In genomic region chr12:27176765-27177164, GRCh38 we compare ENCODE assay signal across 10 cellular contexts.
DNase-seq lines count a peak whose midpoint lies in the region; ATAC-seq and TF ChIP-seq lines count a peak whose summit lies in the region.
"Had no signal": no experiment of that assay in that cellular context is flagged by ENCODE, and none has a peak within 500 bp of the region (broad histone marks: within the 10 kb centered on the region; RNA-seq: fewer than 3 reads in every experiment).

No MANE protein-coding gene starts in this region.

- no peak overlapping the region for H3K27ac Mint-ChIP-seq in activated CD8-positive, alpha-beta memory T cell treated with anti-CD3 and anti-CD28 coated beads, Interleukin-2, amount 10 ng/mL, durations not matched to agents 7 days and 5 days

- POLR2A ChIA-PET in Panc1 (lab: Charles Lee) = interaction anchor here (0.6 kb wide), 1 partner anchor 162 kb away, joined by 3 read pairs; no protein-coding TSS in a partner anchor

- peaks cover 6% of the 10 kb centered on the region for H3K9me3 Mint-ChIP-seq in activated CD8-positive, alpha-beta memory T cell treated with anti-CD3 and anti-CD28 coated beads, Interleukin-2, amount 10 ng/mL, durations not matched to agents 7 days and 5 days (ENCODE audit: low read depth)

- peaks cover 6% of the 10 kb centered on the region for H3K36me3 Mint-ChIP-seq in activated CD8-positive, alpha-beta memory T cell treated with anti-CD3 and anti-CD28 coated beads, Interleukin-2, amount 10 ng/mL, durations not matched to agents 7 days and 5 days

- H3K27me3 ChIP-seq in Panc1 (ENCODE audit: control insufficient read depth, insufficient read depth, low read length) = peaks cover 29% of the 10 kb centered on the region
- H3K27me3 ChIP-seq: right lobe of liver had no signal

- BruUV-seq in Panc1 (replicated peaks; lab: Mats Ljungman, UMichigan) = no TSS peak

- no peak overlapping the region for H3K4me3 ChIP-seq in Panc1 (ENCODE audit: low read depth in 2 of 2, low read length in 2 of 2)
- H3K4me3 ChIP-seq: right lobe of liver had no signal

- TF ChIP-seq CTCF in Panc1 (IDR thresholded peaks at IDR 0.05) = no peak

- H3K9me3 ChIP-seq in Panc1 (ENCODE audit: control insufficient read depth, insufficient read depth, low read depth, low read length) = peaks cover 5% of the 10 kb centered on the region; the same call in 1 of the 2 replicates
- H3K9me3 ChIP-seq: right lobe of liver had no signal

- H3K4me1 Mint-ChIP-seq in activated CD8-positive, alpha-beta memory T cell treated with anti-CD3 and anti-CD28 coated beads, Interleukin-2, amount 10 ng/mL, durations not matched to agents 7 days and 5 days = peaks cover 39% of the 10 kb centered on the region

- H3K36me3 ChIP-seq in Panc1 (ENCODE audit: control insufficient read depth, insufficient read depth, low read length) = no peaks in the 10 kb centered on the region
- H3K36me3 ChIP-seq: right lobe of liver had no signal

- intact Hi-C loops in Panc1 (cut with micrococcal nuclease; ENCODE audit: unreplicated experiment) = no loop called here

- in situ Hi-C loops in Panc1 (cut with HindIII; ENCODE audit: low pct_unique_long_range_greater_than_20kb, low sequenced_read_pairs) = no loop called here
- in situ Hi-C loops in G401 (cut with HindIII; ENCODE audit: low sequenced_read_pairs) = no loop called here

- H3K27ac ChIP-seq in Panc1 (ENCODE audit: low read length) = no peak overlapping the region
- H3K27ac ChIP-seq: right lobe of liver had no signal

- H3K27me3 Mint-ChIP-seq in activated CD8-positive, alpha-beta memory T cell treated with anti-CD3 and anti-CD28 coated beads, Interleukin-2, amount 10 ng/mL, durations not matched to agents 7 days and 5 days = no peaks in the 10 kb centered on the region

- CTCF ChIA-PET in activated CD8-positive, alpha-beta memory T cell treated with anti-CD3 and anti-CD28 coated beads, Interleukin-2, amount 10 ng/mL, durations not matched to agents 7 days and 5 days (lab: Charles Lee) = interaction anchor here (0.8 to 1.7 kb wide), 2 partner anchors 34 to 161 kb away, joined by 3 to 4 read pairs; no protein-coding TSS in a partner anchor
- CTCF ChIA-PET in Panc1 (lab: Charles Lee) = interaction anchor here (0.6 kb wide), 1 partner anchor 126 kb away, joined by 4 read pairs; no protein-coding TSS in a partner anchor

- no peak for ATAC-seq in activated CD8-positive, alpha-beta memory T cell treated with anti-CD3 and anti-CD28 coated beads, Interleukin-2, amount 10 ng/mL, durations not matched to agents 7 days and 5 days
- ATAC-seq in Panc1 = no peak; the same call in 1 of the 2 replicates
- peak; percentile 30 for ATAC-seq in esophagus mucosa
- ATAC-seq in HG03521 (IDR thresholded peaks at IDR 0.05; ENCODE audit: unreplicated experiment) = no peak

- DNase-seq in activated CD8-positive, alpha-beta memory T cell treated with anti-CD3 and anti-CD28 coated beads, Interleukin-2, amount 50 U/mL, for 4 hours = peak; percentile 40
- DNase-seq in activated CD8-positive, alpha-beta memory T cell treated with anti-CD3 and anti-CD28 coated beads, Interleukin-2, amount 10 ng/mL, durations not matched to agents 7 days and 5 days = no peak
- peak; percentile 83 for DNase-seq in Panc1 (ENCODE audit: low read depth, low spot score)
- peak; percentile 14 to 41 for DNase-seq in stimulated activated CD4-positive, alpha-beta T cell treated with anti-CD3 and anti-CD28 coated beads, Interleukin-4, amount 100 ng/mL, for 4 hours
- no peak for DNase-seq in NCI-H2227 (lab: John Stamatoyannopoulos, UW; ENCODE audit: unreplicated experiment)
- DNase-seq in G401 (ENCODE audit: low spot score) = no peak
- DNase-seq: NCI-H1105, right lobe of liver had no signal

- no peak overlapping the region for H3K4me3 Mint-ChIP-seq in activated CD8-positive, alpha-beta memory T cell treated with anti-CD3 and anti-CD28 coated beads, Interleukin-2, amount 10 ng/mL, durations not matched to agents 7 days and 5 days

- no peaks in the 10 kb centered on the region for H3K4me1 ChIP-seq in Panc1 (ENCODE audit: control insufficient read depth, insufficient read depth, low read length)
- H3K4me1 ChIP-seq: right lobe of liver had no signal

Comparison
In these comparisons a context has a peak if more than half of its experiments do, and no peak if none do; other contexts are left out.
1. DNase-seq: peak in activated CD8-positive, alpha-beta memory T cell treated with anti-CD3 and anti-CD28 coated beads, Interleukin-2, amount 50 U/mL, for 4 hours (single experiment), Panc1 (single experiment) and stimulated activated CD4-positive, alpha-beta T cell treated with anti-CD3 and anti-CD28 coated beads, Interleukin-4, amount 100 ng/mL, for 4 hours (2 of 2); none in activated CD8-positive, alpha-beta memory T cell treated with anti-CD3 and anti-CD28 coated beads, Interleukin-2, amount 10 ng/mL, durations not matched to agents 7 days and 5 days (single experiment), NCI-H2227 (single experiment) and G401 (single experiment).